Comparison of ENCODE assay signal across 8 cellular contexts in genomic region chr2:191013876-191014652, GRCh38. TPM values are rescaled to one million over a fixed set of nuclear protein-coding genes. Genes with fewer than 3 reads are reported as not detected.
DNase-seq lines count a peak whose midpoint lies in the region; ATAC-seq and TF ChIP-seq lines count a peak whose summit lies in the region.

Gene STAT1 (minus strand): TSS chr2:191014171. CDS start chr2:191010003, 4,168 bp downstream.

- peak in 1 of 2 donors; percentile 10 for TF ChIP-seq CTCF in left lung (IDR thresholded peaks at IDR 0.05)

- peaks cover 37% of the 10 kb centered on the region for H3K4me1 Mint-ChIP-seq in activated CD4-positive, alpha-beta T cell treated with anti-CD3 and anti-CD28 coated beads, Interleukin-2, amount 10 ng/mL, durations not matched to agents 24 days and 14 days

- H3K4me2 ChIP-seq in BLaER1 treated with 17β-estradiol and CSF1 and Interleukin-3, amounts not matched to agents 10 nM and 100 nM = peak within 1 kb of the TSS; percentile 83 to 94 (median 90)

- H3K27ac ChIP-seq in BLaER1 treated with 17β-estradiol and CSF1 and Interleukin-3, amounts not matched to agents 10 nM and 100 nM = peak within 1 kb of the TSS; percentile 71 to 95 (median 87)
- peak within 1 kb of the TSS; percentile 89 for H3K27ac ChIP-seq in left lung

- peak within 1 kb of the TSS; percentile 69 to 97 (median 89) for H3K4me3 ChIP-seq in BLaER1 treated with 17β-estradiol and CSF1 and Interleukin-3, amounts not matched to agents 10 nM and 100 nM
- H3K4me3 ChIP-seq in left lung = peak within 1 kb of the TSS; percentile 92 to 93

- peaks cover 9% of the 10 kb centered on the region for H3K9me3 Mint-ChIP-seq in activated CD4-positive, alpha-beta T cell treated with anti-CD3 and anti-CD28 coated beads, Interleukin-2, amount 10 ng/mL, durations not matched to agents 24 days and 14 days

- H3K4me3 Mint-ChIP-seq in activated CD4-positive, alpha-beta T cell treated with anti-CD3 and anti-CD28 coated beads, Interleukin-2, amount 10 ng/mL, durations not matched to agents 24 days and 14 days = no peak within 1 kb of the TSS

- H3K36me3 ChIP-seq in BLaER1 treated with 17β-estradiol and CSF1 and Interleukin-3, amounts not matched to agents 10 nM and 100 nM = peaks cover 21 to 33% (median 26%) of the 10 kb centered on the region in 11 experiments; a peak in 21 of 22 replicates
- H3K36me3 ChIP-seq in left lung = peaks cover 0 to 27% of the 10 kb centered on the region in 2 donors

- DNase-seq in GM19240 (ENCODE audit: insufficient read length, low spot score) (peak; percentile 61), NCI-H526 (lab: John Stamatoyannopoulos, UW) (peak; percentile 79 to 94), dedifferentiated amniotic fluid mesenchymal stem cell (ENCODE audit: extremely low spot score) (peak; percentile 86), left lung (peak; percentile 94 to 96)
- peak; percentile 100 for DNase-seq in activated CD4-positive, alpha-beta T cell treated with anti-CD3 and anti-CD28 coated beads, Interleukin-2, amount 10 ng/mL, durations not matched to agents 24 days and 14 days
- DNase-seq in stimulated activated CD4-positive, alpha-beta T cell treated with anti-CD3 and anti-CD28 coated beads, Interleukin-2, amount 100 ng/mL, for 4 hours (ENCODE audit: low read depth) = peak; percentile 95

- H3K36me3 Mint-ChIP-seq in activated CD4-positive, alpha-beta T cell treated with anti-CD3 and anti-CD28 coated beads, Interleukin-2, amount 10 ng/mL, durations not matched to agents 24 days and 14 days (ENCODE audit: low read depth) = peaks cover 19% of the 10 kb centered on the region

- H3K27me3 Mint-ChIP-seq in activated CD4-positive, alpha-beta T cell treated with anti-CD3 and anti-CD28 coated beads, Interleukin-2, amount 10 ng/mL, durations not matched to agents 24 days and 14 days = no peaks in the 10 kb centered on the region

- intact Hi-C loops in activated CD4-positive, alpha-beta T cell treated with anti-CD3 and anti-CD28 coated beads, Interleukin-2, amount 10 ng/mL, durations not matched to agents 24 days and 14 days (cut with micrococcal nuclease) = loop anchor here (1.0 to 10.0 kb wide), 9 partner anchors 7 to 1229 kb away; partner anchors contain the start of genes GLS, NAB1, NEMP2 and ORMDL1
- intact Hi-C loops in left lung (cut with DNase I) = no loop called here

- ATAC-seq in HG03457 (IDR thresholded peaks at IDR 0.05; ENCODE audit: unreplicated experiment) (peak; percentile 69), left lung (peak; percentile 98)

- H3K9me3 ChIP-seq in BLaER1 treated with 17β-estradiol and CSF1 and Interleukin-3, amounts not matched to agents 10 nM and 100 nM (replicated peaks in 1 of 11) = no peaks in the 10 kb centered on the region; a peak in 1 of 22 replicates
- no peaks in the 10 kb centered on the region for H3K9me3 ChIP-seq in left lung

- H3K27ac Mint-ChIP-seq in activated CD4-positive, alpha-beta T cell treated with anti-CD3 and anti-CD28 coated beads, Interleukin-2, amount 10 ng/mL, durations not matched to agents 24 days and 14 days = no peak within 1 kb of the TSS

- no peaks in the 10 kb centered on the region for H3K27me3 ChIP-seq in BLaER1 treated with 17β-estradiol and CSF1 and Interleukin-3, amounts not matched to agents 10 nM and 100 nM
- H3K27me3 ChIP-seq in left lung = no peaks in the 10 kb centered on the region

- peak within 1 kb of the TSS; percentile 83 to 94 (median 89) for H3K9ac ChIP-seq in BLaER1 treated with 17β-estradiol and CSF1 and Interleukin-3, amounts not matched to agents 10 nM and 100 nM

- H4K20me1 ChIP-seq in BLaER1 treated with 17β-estradiol and CSF1 and Interleukin-3, amounts not matched to agents 10 nM and 100 nM = peaks cover 0 to 29% (median 12%) of the 10 kb centered on the region in 11 experiments; a peak in 8 of 22 replicates

- H3K4me1 ChIP-seq in BLaER1 treated with 17β-estradiol and CSF1 and Interleukin-3, amounts not matched to agents 10 nM and 100 nM = peaks cover 21 to 59% (median 27%) of the 10 kb centered on the region in 10 experiments
- peaks cover 16 to 54% of the 10 kb centered on the region in 2 donors for H3K4me1 ChIP-seq in left lung

RNA-seq across cellular contexts. Expression of gene STAT1, which starts in this region (rescaled TPM):
- 152 and 160 TPM in 2 replicates for total RNA-seq in activated CD4-positive, alpha-beta T cell treated with anti-CD3 and anti-CD28 coated beads, Interleukin-2, amount 10 ng/mL, durations not matched to agents 24 days and 14 days
- 100 to 1,000 TPM; 118 to 144 TPM for total RNA-seq in left lung

Comparison
In these comparisons a context has a peak if more than half of its experiments do, and no peak if none do; other contexts are left out.
1. Peak in every context shown above with its lines: DNase-seq, ATAC-seq, H3K4me3 ChIP-seq and H3K27ac ChIP-seq.